ENCODE assay signal across 10 cellular contexts in genomic region chr2:232230557-232230956, GRCh38.
DNase-seq lines count a peak whose midpoint lies in the region; ATAC-seq and FAIRE-seq lines count a peak whose summit lies in the region.
"Had no signal": no experiment of that assay in that cellular context is flagged by ENCODE, and none has a peak within 500 bp of the region (broad histone marks: within the 10 kb centered on the region; RNA-seq: fewer than 3 reads in every experiment).

No MANE protein-coding gene starts in this region.

- no peaks in the 10 kb centered on the region for H3K27me3 Mint-ChIP-seq in stimulated activated naive CD8-positive, alpha-beta T cell treated with anti-CD3 and anti-CD28 coated beads, Interleukin-15, amount 100 ng/mL, for 72 hours
- H3K27me3 Mint-ChIP-seq: CD4-positive, alpha-beta T cell had no signal

- H3K4me3 Mint-ChIP-seq in stimulated activated naive CD8-positive, alpha-beta T cell treated with anti-CD3 and anti-CD28 coated beads, Interleukin-15, amount 100 ng/mL, for 72 hours = no peak overlapping the region
- H3K4me3 Mint-ChIP-seq: CD4-positive, alpha-beta T cell had no signal

- no peak overlapping the region for H3K27ac Mint-ChIP-seq in stimulated activated naive CD8-positive, alpha-beta T cell treated with anti-CD3 and anti-CD28 coated beads, Interleukin-15, amount 100 ng/mL, for 72 hours
- H3K27ac Mint-ChIP-seq: CD4-positive, alpha-beta T cell had no signal

- no peaks in the 10 kb centered on the region for H3K9me3 Mint-ChIP-seq in stimulated activated naive CD8-positive, alpha-beta T cell treated with anti-CD3 and anti-CD28 coated beads, Interleukin-15, amount 100 ng/mL, for 72 hours
- H3K9me3 Mint-ChIP-seq: CD4-positive, alpha-beta T cell had no signal

- ATAC-seq in stimulated activated naive CD8-positive, alpha-beta T cell treated with anti-CD3 and anti-CD28 coated beads, Interleukin-15, amount 100 ng/mL, for 72 hours = peak; percentile 64
- ATAC-seq in HG03354 (IDR thresholded peaks at IDR 0.05; ENCODE audit: poor library complexity, severe bottlenecking, unreplicated experiment) = no peak

- DNase-seq in activated T-cell treated with anti-CD3 and anti-CD28 coated beads for 48 hours (ENCODE audit: low read depth) = peak; percentile 14
- DNase-seq in activated T-cell treated with anti-CD3 and anti-CD28 coated beads for 4 hours = no peak
- peak; percentile 18 for DNase-seq in RPMI7951 (ENCODE audit: low read depth)
- DNase-seq in fibroblast of the conjunctiva (ENCODE audit: low read depth) = peak; percentile 1
- peak in 1 of 2 donors; percentile 32 for DNase-seq in stimulated activated naive CD8-positive, alpha-beta T cell treated with anti-CD3 and anti-CD28 coated beads, Interleukin-15, amount 100 ng/mL, for 72 hours
- DNase-seq in DMS114 treated with DMSO at 0.1 percent for 48 hours (lab: John Stamatoyannopoulos, UW; ENCODE audit: unreplicated experiment) = no peak
- no peak for DNase-seq in frontal cortex (ENCODE audit: low spot score in 2 of 2)
- DNase-seq: CD4-positive, alpha-beta T cell; right lobe of liver had no signal

- H3K4me1 Mint-ChIP-seq in stimulated activated naive CD8-positive, alpha-beta T cell treated with anti-CD3 and anti-CD28 coated beads, Interleukin-15, amount 100 ng/mL, for 72 hours = peaks cover 31% of the 10 kb centered on the region

- FAIRE-seq in frontal cortex (lab: Jason Lieb, UNC) = no peak

Comparison
In these comparisons a context has a peak if more than half of its experiments do, and no peak if none do; other contexts are left out.
1. DNase-seq: peak in activated T-cell treated with anti-CD3 and anti-CD28 coated beads for 48 hours (single experiment), RPMI7951 (single experiment) and fibroblast of the conjunctiva (single experiment); none in activated T-cell treated with anti-CD3 and anti-CD28 coated beads for 4 hours (single experiment), DMS114 treated with DMSO at 0.1 percent for 48 hours (single experiment) and frontal cortex (0 of 2).